26 cellular contexts compared by ENCODE assay signal in the genomic region with DNA sequence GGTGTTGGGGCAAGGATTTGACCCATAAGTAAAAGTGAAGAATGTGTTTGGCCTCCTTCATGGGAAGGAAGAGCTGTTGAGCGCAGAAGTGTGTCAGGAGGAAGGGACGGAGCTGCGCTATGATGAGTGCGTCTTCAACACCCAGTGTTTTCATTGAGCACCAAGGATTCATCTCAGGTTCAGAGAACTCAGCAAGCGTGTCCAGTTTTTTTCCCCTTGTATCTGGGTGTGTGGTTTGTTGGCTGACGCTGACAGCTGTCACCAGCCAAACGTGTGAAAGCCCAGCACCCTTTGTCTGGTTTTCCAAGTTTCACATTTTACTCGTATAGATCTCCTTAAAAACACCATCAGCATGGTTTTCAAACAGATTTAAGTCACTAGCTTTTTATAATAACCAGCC. TPM values are rescaled to one million over a fixed set of nuclear protein-coding genes. Genes with fewer than 3 reads are reported as not detected.
DNase-seq lines count a peak whose midpoint lies in the region; ATAC-seq lines count a peak whose summit lies in the region.
"Had no signal": no experiment of that assay in that cellular context is flagged by ENCODE, and none has a peak within 500 bp of the region (broad histone marks: within the 10 kb centered on the region; RNA-seq: fewer than 3 reads in every experiment).

No MANE protein-coding gene starts in this region.

- intact Hi-C loops in naive thymus-derived CD4-positive, alpha-beta T cell (cut with micrococcal nuclease), result loop anchor here in 1 of 2 donors (5.0 kb wide), 1 partner anchor 35 kb away; the partner anchor contains the start of gene PUS1

- H3K36me3 ChIP-seq in BLaER1, result peaks cover 66% of the 10 kb centered on the region
- peaks cover 29 to 70% (median 49%) of the 10 kb centered on the region in 11 experiments for H3K36me3 ChIP-seq in BLaER1 treated with 17β-estradiol and CSF1 and Interleukin-3, amounts not matched to agents 10 nM and 100 nM
- H3K36me3 ChIP-seq in naive thymus-derived CD4-positive, alpha-beta T cell (ENCODE audit: control insufficient read depth in 2 of 3, insufficient read depth in 3 of 3, low read length in 3 of 3), result peaks cover 0 to 12% (median 7%) of the 10 kb centered on the region in 3 experiments
- H3K36me3 ChIP-seq: colonic mucosa had no signal

- CTCF ChIA-PET in naive thymus-derived CD4-positive, alpha-beta T cell (lab: Charles Lee), result interaction anchor here (0.6 kb wide), 1 partner anchor 558 kb away, joined by 3 read pairs; no protein-coding TSS in a partner anchor

- H3K27me3 ChIP-seq in BLaER1, result no peaks in the 10 kb centered on the region
- no peaks in the 10 kb centered on the region for H3K27me3 ChIP-seq in BLaER1 treated with 17β-estradiol and CSF1 and Interleukin-3, amounts not matched to agents 10 nM and 100 nM
- no peaks in the 10 kb centered on the region for H3K27me3 ChIP-seq in naive thymus-derived CD4-positive, alpha-beta T cell (ENCODE audit: control insufficient read depth in 2 of 2, insufficient read depth in 2 of 2, low read length in 2 of 2)
- H3K27me3 ChIP-seq: colonic mucosa, gastroesophageal sphincter, MG63, SJSA1, thyroid gland had no signal

- no peak overlapping the region for H3K9ac ChIP-seq in BLaER1
- H3K9ac ChIP-seq in BLaER1 treated with 17β-estradiol and CSF1 and Interleukin-3, amounts not matched to agents 10 nM and 100 nM, result peak overlapping the region in 4 of 11 experiments; percentile 0 to 43 (median 24); a peak in 1 of 22 replicates

- H3K4me3 ChIP-seq in BLaER1, result no peak overlapping the region
- H3K4me3 ChIP-seq in BLaER1 treated with 17β-estradiol and CSF1 and Interleukin-3, amounts not matched to agents 10 nM and 100 nM, result no peak overlapping the region
- H3K4me3 ChIP-seq in naive thymus-derived CD4-positive, alpha-beta T cell (ENCODE audit: low read length), result no peak overlapping the region
- H3K4me3 ChIP-seq: colonic mucosa, gastroesophageal sphincter, MG63, SJSA1, skin epidermis, thyroid gland had no signal

- no peak for ATAC-seq in central memory CD8-positive, alpha-beta T cell (replicated peaks; ENCODE audit: extremely low read depth, poor library complexity, severe bottlenecking)
- no peak for ATAC-seq in naive thymus-derived CD4-positive, alpha-beta T cell
- ATAC-seq: gastroesophageal sphincter; left colon; stimulated activated naive B cell treated with anti-CD40 and anti-IgM and Interleukin-4, amounts not matched to agents 10 μg/mL and 1 μg/mL and 100 μg/mL, for 72 hours; T-helper 17 cell had no signal

- peaks cover 62% of the 10 kb centered on the region for H3K4me1 Mint-ChIP-seq in central memory CD8-positive, alpha-beta T cell
- peaks cover 47 to 70% (median 60%) of the 10 kb centered on the region in 7 donors for H3K4me1 Mint-ChIP-seq in naive thymus-derived CD4-positive, alpha-beta T cell

- no peak overlapping the region; the same call in 1 of the 2 replicates for H3K27ac ChIP-seq in BLaER1
- H3K27ac ChIP-seq in BLaER1 treated with 17β-estradiol and CSF1 and Interleukin-3, amounts not matched to agents 10 nM and 100 nM, result no peak overlapping the region; a peak in 1 of 22 replicates
- peak overlapping the region; percentile 57 for H3K27ac ChIP-seq in naive thymus-derived CD4-positive, alpha-beta T cell (ENCODE audit: low read depth, low read length)
- H3K27ac ChIP-seq: colonic mucosa, gastroesophageal sphincter, SJSA1, skin epidermis, thyroid gland, VCaP had no signal

- H3K27ac Mint-ChIP-seq in central memory CD8-positive, alpha-beta T cell (ENCODE audit: low read depth), result no peak overlapping the region
- peak overlapping the region in 8 of 9 donors; percentile 24 to 88 (median 75) for H3K27ac Mint-ChIP-seq in naive thymus-derived CD4-positive, alpha-beta T cell
- H3K27ac Mint-ChIP-seq: nephron progenitor cell, progenitor cell of endocrine pancreas had no signal

- POLR2A ChIA-PET in naive thymus-derived CD4-positive, alpha-beta T cell (lab: Charles Lee), result interaction anchor here (1.0 kb wide), 1 partner anchor 12 kb away, joined by 3 read pairs; no protein-coding TSS in a partner anchor

- no peaks in the 10 kb centered on the region for H3K9me3 ChIP-seq in BLaER1
- no peaks in the 10 kb centered on the region for H3K9me3 ChIP-seq in BLaER1 treated with 17β-estradiol and CSF1 and Interleukin-3, amounts not matched to agents 10 nM and 100 nM (replicated peaks in 1 of 11)
- H3K9me3 ChIP-seq in naive thymus-derived CD4-positive, alpha-beta T cell (ENCODE audit: control insufficient read depth in 2 of 3, low read length in 3 of 3), result no peaks in the 10 kb centered on the region
- H3K9me3 ChIP-seq: colonic mucosa, gastroesophageal sphincter, MG63, SJSA1, thyroid gland had no signal

- no peaks in the 10 kb centered on the region for H3K9me3 Mint-ChIP-seq in central memory CD8-positive, alpha-beta T cell
- H3K9me3 Mint-ChIP-seq in naive thymus-derived CD4-positive, alpha-beta T cell, result no peaks in the 10 kb centered on the region
- H3K9me3 Mint-ChIP-seq: activated CD4-positive, alpha-beta T cell treated with anti-CD3 and anti-CD28 coated beads, Interleukin-2, amount 10 ng/mL, durations not matched to agents 7 days and 5 days; nephron progenitor cell; stimulated activated naive B cell treated with anti-CD40 and anti-IgM and Interleukin-4, amounts not matched to agents 10 μg/mL and 1 μg/mL and 100 μg/mL, for 72 hours had no signal

- no peaks in the 10 kb centered on the region for H3K27me3 Mint-ChIP-seq in central memory CD8-positive, alpha-beta T cell
- H3K27me3 Mint-ChIP-seq in naive thymus-derived CD4-positive, alpha-beta T cell, result no peaks in the 10 kb centered on the region
- H3K27me3 Mint-ChIP-seq: activated CD4-positive, alpha-beta T cell treated with anti-CD3 and anti-CD28 coated beads, Interleukin-2, amount 10 ng/mL, durations not matched to agents 7 days and 5 days; progenitor cell of endocrine pancreas; stimulated activated naive B cell treated with anti-CD40 and anti-IgM and Interleukin-4, amounts not matched to agents 10 μg/mL and 1 μg/mL and 100 μg/mL, for 72 hours; T-helper 17 cell had no signal

- peak overlapping the region; percentile 53 for H3K4me2 ChIP-seq in BLaER1
- H3K4me2 ChIP-seq in BLaER1 treated with 17β-estradiol and CSF1 and Interleukin-3, amounts not matched to agents 10 nM and 100 nM, result peak overlapping the region in 9 of 11 experiments; percentile 13 to 52 (median 26); a peak in 16 of 22 replicates

- DNase-seq in central memory CD8-positive, alpha-beta T cell (ENCODE audit: low spot score in 2 of 2), result no peak
- DNase-seq in naive thymus-derived CD4-positive, alpha-beta T cell, result no peak
- DNase-seq in stimulated activated CD4-positive, alpha-beta T cell treated with anti-CD3 and anti-CD28 coated beads, Interleukin-12 subunit alpha, Interleukin-12 subunit beta, amount 100 ng/mL, for 4 hours, result no peak
- DNase-seq in inferior parietal cortex (ENCODE audit: extremely low spot score) (no peak), pons (ENCODE audit: low spot score) (no peak)
- DNase-seq: activated CD4-positive, alpha-beta T cell treated with anti-CD3 and anti-CD28 coated beads, Interleukin-2, amount 10 ng/mL, durations not matched to agents 7 days and 5 days; colonic mucosa; COR-L47; DMS79; left colon; MG63; NCI-H1436; NCI-H524; nephron progenitor cell; NK-92 treated with Interleukin-12 subunit alpha and Interleukin-12 subunit beta, amount 100 ng/mL, for 24 hours; stimulated activated CD4-positive, alpha-beta T cell treated with anti-CD3 and anti-CD28 coated beads, Interleukin-2, amount 100 ng/mL, for 24 hours; stimulated activated naive B cell treated with anti-CD40 and anti-IgM and Interleukin-4, amounts not matched to agents 10 μg/mL and 1 μg/mL and 100 μg/mL, for 72 hours; T-helper 17 cell; thyroid gland had no signal

- peaks cover 46% of the 10 kb centered on the region for H3K4me1 ChIP-seq in BLaER1
- H3K4me1 ChIP-seq in BLaER1 treated with 17β-estradiol and CSF1 and Interleukin-3, amounts not matched to agents 10 nM and 100 nM, result peaks cover under 1 to 48% (median 31%) of the 10 kb centered on the region in 10 experiments; a peak in 17 of 20 replicates
- H3K4me1 ChIP-seq in naive thymus-derived CD4-positive, alpha-beta T cell (ENCODE audit: control insufficient read depth in 2 of 2, insufficient read depth in 2 of 2, low read length in 2 of 2), result peaks cover 17 to 26% of the 10 kb centered on the region in 2 donors
- H3K4me1 ChIP-seq: colonic mucosa had no signal

- peak overlapping the region; percentile 10 for H3K4me3 Mint-ChIP-seq in central memory CD8-positive, alpha-beta T cell
- peak overlapping the region in 1 of 10 donors; percentile 2 for H3K4me3 Mint-ChIP-seq in naive thymus-derived CD4-positive, alpha-beta T cell
- H3K4me3 Mint-ChIP-seq: activated CD4-positive, alpha-beta T cell treated with anti-CD3 and anti-CD28 coated beads, Interleukin-2, amount 10 ng/mL, durations not matched to agents 7 days and 5 days; nephron progenitor cell; stimulated activated naive B cell treated with anti-CD40 and anti-IgM and Interleukin-4, amounts not matched to agents 10 μg/mL and 1 μg/mL and 100 μg/mL, for 72 hours; T-helper 17 cell had no signal

- peaks cover 22% of the 10 kb centered on the region for H3K36me3 Mint-ChIP-seq in central memory CD8-positive, alpha-beta T cell (ENCODE audit: insufficient read depth)
- H3K36me3 Mint-ChIP-seq in naive thymus-derived CD4-positive, alpha-beta T cell, result peaks cover 0 to 20% (median 7%) of the 10 kb centered on the region in 5 donors

- H4K20me1 ChIP-seq in BLaER1, result peaks cover 95% of the 10 kb centered on the region
- peaks cover 66 to 96% (median 89%) of the 10 kb centered on the region in 11 experiments; a peak in 21 of 22 replicates for H4K20me1 ChIP-seq in BLaER1 treated with 17β-estradiol and CSF1 and Interleukin-3, amounts not matched to agents 10 nM and 100 nM

RNA-seq across cellular contexts. Expression of gene EP400, which starts 12.3 kb away (rescaled TPM):
- total RNA-seq in naive thymus-derived CD4-positive, alpha-beta T cell, result 10 to 100 TPM; 62.2 to 86.8 (median 82.6) TPM
- polyA plus RNA-seq in naive thymus-derived CD4-positive, alpha-beta T cell, result 1 to 10 TPM; 2.8 to 6.0 TPM

RNA-seq across cellular contexts. Expression of gene PUS1, which starts 33.0 kb away (rescaled TPM):
- 10 to 100 TPM; 23.4 to 54.9 (median 49.2) TPM for total RNA-seq in naive thymus-derived CD4-positive, alpha-beta T cell
- 10 to 100 TPM; 15.0 to 37.1 TPM for polyA plus RNA-seq in naive thymus-derived CD4-positive, alpha-beta T cell
